15 cellular contexts compared by ENCODE assay signal in the genomic region with DNA sequence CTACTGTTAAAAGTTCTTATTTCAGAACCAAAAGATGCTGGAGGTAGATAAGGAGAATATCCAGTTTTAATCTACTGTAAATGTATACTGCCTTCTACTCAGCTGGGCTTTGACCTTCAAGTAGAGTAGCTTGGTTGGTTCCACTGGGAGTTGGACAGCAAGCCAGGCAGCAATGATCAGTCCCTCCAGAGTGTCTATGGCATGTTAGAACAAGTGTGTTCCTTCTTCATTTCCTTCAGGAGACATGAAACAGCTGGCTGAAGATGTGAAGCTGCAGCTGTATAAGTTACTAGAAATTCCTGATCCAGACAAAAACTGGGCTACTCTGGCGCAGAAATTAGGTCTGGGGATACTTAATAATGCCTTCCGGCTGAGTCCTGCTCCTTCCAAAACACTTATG.
DNase-seq lines count a peak whose midpoint lies in the region; TF ChIP-seq lines count a peak whose summit lies in the region.
"Had no signal": no experiment of that assay in that cellular context is flagged by ENCODE, and none has a peak within 500 bp of the region (broad histone marks: within the 10 kb centered on the region; RNA-seq: fewer than 3 reads in every experiment).

No MANE protein-coding gene starts in this region.

- peaks cover 55% of the 10 kb centered on the region for H3K36me3 ChIP-seq in CD4-positive, alpha-beta memory T cell (ENCODE audit: insufficient read depth, low read length)
- H3K36me3 ChIP-seq in OCI-LY1 (ENCODE audit: insufficient read depth, low read length) = peaks cover 92% of the 10 kb centered on the region
- peaks cover 25% of the 10 kb centered on the region for H3K36me3 ChIP-seq in colonic mucosa

- no peaks in the 10 kb centered on the region for H3F3A ChIP-seq in OCI-LY1 (ENCODE audit: insufficient read depth, low read length)

- POLR2A ChIA-PET in CD4-positive, alpha-beta memory T cell (lab: Charles Lee; ENCODE audit: partially characterized antibody) = interaction anchor here (0.5 to 8.5 kb wide), 20 partner anchors 9 to 1592 kb away, joined by 3 to 60 read pairs (median 6); a partner anchor contains a TSS

- intact Hi-C loops in CD4-positive, alpha-beta memory T cell (cut with micrococcal nuclease) = loop anchor here (2.0 to 5.0 kb wide), 4 partner anchors 35 to 215 kb away; a partner anchor contains a TSS
- intact Hi-C loops in colonic mucosa (cut with DNase I) = no loop called here

- H3K27ac Mint-ChIP-seq in CD4-positive, alpha-beta memory T cell = peak overlapping the region; percentile 94 to 99 (median 98)
- H3K27ac Mint-ChIP-seq in nephron = peak overlapping the region in 2 of 3 experiments; percentile 16 to 67

- no peaks in the 10 kb centered on the region for H3K27me3 Mint-ChIP-seq in CD4-positive, alpha-beta memory T cell
- H3K27me3 Mint-ChIP-seq in nephron (ENCODE audit: low read depth) = no peaks in the 10 kb centered on the region

- no peaks in the 10 kb centered on the region for H3K9me2 ChIP-seq in OCI-LY1 (ENCODE audit: low read depth, low read length)

- H3K27ac ChIP-seq in CD4-positive, alpha-beta memory T cell (ENCODE audit: low read depth, low read length) = peak overlapping the region; percentile 85
- peak overlapping the region; percentile 31 for H3K27ac ChIP-seq in OCI-LY1 (ENCODE audit: low read depth, low read length, poor library complexity, severe bottlenecking)
- peak overlapping the region; percentile 5 for H3K27ac ChIP-seq in colonic mucosa
- H3K27ac ChIP-seq: C4-2B, prostate gland had no signal

- TF ChIP-seq CTCF in OCI-LY1 (IDR thresholded peaks at IDR 0.05; ENCODE audit: low read length) (no peak), colonic mucosa (IDR thresholded peaks at IDR 0.05) (no peak), nephron (IDR thresholded peaks at IDR 0.05; ENCODE audit: unreplicated experiment in 3 of 3) (no peak)

- peak overlapping the region; percentile 83 to 95 (median 91) for H3K4me3 Mint-ChIP-seq in CD4-positive, alpha-beta memory T cell
- H3K4me3 Mint-ChIP-seq in nephron = no peak overlapping the region

- no peaks in the 10 kb centered on the region for H3K27me3 ChIP-seq in CD4-positive, alpha-beta memory T cell (ENCODE audit: insufficient read depth, low read length)
- H3K27me3 ChIP-seq in OCI-LY1 (ENCODE audit: insufficient read depth, low read length) (no peaks in the 10 kb centered on the region), colonic mucosa (no peaks in the 10 kb centered on the region)

- H2AFZ ChIP-seq in OCI-LY1 (ENCODE audit: low read length) = no peak overlapping the region

- H3K9me3 Mint-ChIP-seq in CD4-positive, alpha-beta memory T cell = peaks cover 0 to 2% (median 0%) of the 10 kb centered on the region in 8 donors
- H3K9me3 Mint-ChIP-seq in nephron = no peaks in the 10 kb centered on the region

- no peak for DNase-seq in CD4-positive, alpha-beta memory T cell
- DNase-seq in colonic mucosa (no peak), RPMI8226 (no peak), iPS-NIHi7 (ENCODE audit: extremely low spot score) (no peak), NCI-H1694 (lab: John Stamatoyannopoulos, UW) (no peak)
- DNase-seq: caudate nucleus; KG1; NCI-H1930; NCI-H82; SHP77 treated with DMSO at 0.1 percent for 48 hours; stimulated activated CD4-positive, alpha-beta T cell treated with anti-CD3 and anti-CD28 coated beads, Interleukin-2, amount 100 ng/mL, for 24 hours had no signal

- peaks cover 91% of the 10 kb centered on the region for H3K4me1 ChIP-seq in CD4-positive, alpha-beta memory T cell (ENCODE audit: insufficient read depth, low read length)
- H3K4me1 ChIP-seq in OCI-LY1 (ENCODE audit: insufficient read depth, low read length, severe bottlenecking) (peaks cover 29% of the 10 kb centered on the region), colonic mucosa (no peaks in the 10 kb centered on the region)
- H3K4me1 ChIP-seq: prostate gland had no signal

- peaks cover 56 to 97% (median 76%) of the 10 kb centered on the region in 4 donors for H3K4me1 Mint-ChIP-seq in CD4-positive, alpha-beta memory T cell
- H3K4me1 Mint-ChIP-seq in nephron = peaks cover 12% of the 10 kb centered on the region

- CTCF ChIA-PET in CD4-positive, alpha-beta memory T cell (lab: Charles Lee; ENCODE audit: partially characterized antibody) = interaction anchor here (0.7 to 3.9 kb wide), 20 partner anchors 8 to 488 kb away, joined by 3 to 22 read pairs (median 4); a partner anchor contains a TSS

- H3K4me3 ChIP-seq in CD4-positive, alpha-beta memory T cell (ENCODE audit: low read length in 2 of 2) = peak overlapping the region in 1 of 2 donors; percentile 7
- H3K4me3 ChIP-seq in OCI-LY1 (ENCODE audit: low read depth, low read length, poor library complexity, severe bottlenecking) (no peak overlapping the region), colonic mucosa (no peak overlapping the region)
- H3K4me3 ChIP-seq: prostate gland had no signal

- H3K9me3 ChIP-seq in CD4-positive, alpha-beta memory T cell (ENCODE audit: control insufficient read depth in 1 of 2, low read length in 2 of 2) = no peaks in the 10 kb centered on the region
- H3K9me3 ChIP-seq in OCI-LY1 (ENCODE audit: low read length) (no peaks in the 10 kb centered on the region), colonic mucosa (no peaks in the 10 kb centered on the region)
- H3K9me3 ChIP-seq: prostate gland had no signal

- no peaks in the 10 kb centered on the region for H3K79me2 ChIP-seq in OCI-LY1 (ENCODE audit: insufficient read depth, low read length)

- no peak overlapping the region; the same call in 1 of the 2 replicates for H3K4me2 ChIP-seq in OCI-LY1 (ENCODE audit: low read length)

- H3K9ac ChIP-seq in OCI-LY1 (ENCODE audit: low read length) = no peak overlapping the region
- no peak overlapping the region for H3K9ac ChIP-seq in colonic mucosa (ENCODE audit: low read depth in 2 of 2, low read length in 2 of 2)

- no peaks in the 10 kb centered on the region for H4K20me1 ChIP-seq in OCI-LY1 (ENCODE audit: insufficient read depth, low read length)

- H3K36me3 Mint-ChIP-seq in CD4-positive, alpha-beta memory T cell = peaks cover 86 to 92% of the 10 kb centered on the region in 2 donors
- H3K36me3 Mint-ChIP-seq in nephron (ENCODE audit: low read depth) = peaks cover 59% of the 10 kb centered on the region

Comparison
In these comparisons a context has a peak if more than half of its experiments do, and no peak if none do; other contexts are left out.
1. H3K27ac ChIP-seq: peak in every context shown above with its lines; median percentile 85 in CD4-positive, alpha-beta memory T cell; 31 in OCI-LY1; 5 in colonic mucosa.
2. H3K4me3 Mint-ChIP-seq: peak in CD4-positive, alpha-beta memory T cell (8 of 8); none in nephron (0 of 3).